27 cellular contexts compared by ENCODE assay signal in genomic region chr10:82574081-82574480, GRCh38.
"Had no signal": no experiment of that assay in that cellular context is flagged by ENCODE, and none has a peak within 500 bp of the region (broad histone marks: within the 10 kb centered on the region; RNA-seq: fewer than 3 reads in every experiment).

No MANE protein-coding gene starts in this region.

- H3K27me3 Mint-ChIP-seq: dendritic cell treated with granulocyte-macrophage colony-stimulating factor and Interleukin-4, amounts not matched to agents 40 ng/mL and 50 ng/mL, for 4 days; effector memory CD8-positive, alpha-beta T cell had no signal

- H3K36me3 ChIP-seq: colonic mucosa, esophagus squamous epithelium, gastrocnemius medialis, heart right ventricle, left lung, lower lobe of right lung had no signal

- H3K4me1 Mint-ChIP-seq: mesothelial cell of epicardium had no signal

- FAIRE-seq: endometrium, islet of Langerhans, keratinocyte had no signal

- H3K4me1 ChIP-seq: colonic mucosa, esophagus squamous epithelium, gastrocnemius medialis, heart right ventricle, left lung, lower lobe of right lung had no signal

- H3K9me3 Mint-ChIP-seq: dendritic cell treated with granulocyte-macrophage colony-stimulating factor and Interleukin-4, amounts not matched to agents 40 ng/mL and 50 ng/mL, for 4 days; endodermal cell; mesothelial cell of epicardium had no signal

- H3K4me3 Mint-ChIP-seq: dendritic cell treated with granulocyte-macrophage colony-stimulating factor and Interleukin-4, amounts not matched to agents 40 ng/mL and 50 ng/mL, for 4 days; effector memory CD8-positive, alpha-beta T cell; endodermal cell; mesothelial cell of epicardium had no signal

- ATAC-seq: effector memory CD8-positive, alpha-beta T cell; esophagus mucosa; gastrocnemius medialis; heart right ventricle; left cardiac atrium; left lung; left ventricle myocardium superior; lower lobe of right lung; mucosa of descending colon had no signal

- H3K4me3 ChIP-seq: colonic mucosa, esophagus squamous epithelium, gastrocnemius medialis, heart right ventricle, left lung, lower lobe of right lung, mucosa of descending colon had no signal

- H3K36me3 Mint-ChIP-seq: mesothelial cell of epicardium had no signal

- H3K27ac ChIP-seq: colonic mucosa, epithelial cell of prostate, esophagus squamous epithelium, gastrocnemius medialis, heart right ventricle, left lung, lower lobe of right lung had no signal

- H3K27ac Mint-ChIP-seq: dendritic cell treated with granulocyte-macrophage colony-stimulating factor and Interleukin-4, amounts not matched to agents 40 ng/mL and 50 ng/mL, for 4 days; effector memory CD8-positive, alpha-beta T cell; endodermal cell; mesothelial cell of epicardium had no signal

- H3K27me3 ChIP-seq: colonic mucosa, esophagus squamous epithelium, gastrocnemius medialis, heart right ventricle, left lung had no signal

- H3K9me3 ChIP-seq: colonic mucosa, esophagus squamous epithelium, gastrocnemius medialis, heart right ventricle, left lung, lower lobe of right lung, mucosa of descending colon had no signal

- DNase-seq: colonic mucosa; cortex of kidney; effector CD8-positive, alpha-beta T cell; effector memory CD8-positive, alpha-beta T cell; endodermal cell; erythroblast; esophagus squamous epithelium; foreskin fibroblast; foreskin melanocyte; gastrocnemius medialis; glutamatergic neuron; head of caudate nucleus; heart right ventricle; hippocampal formation; left cardiac atrium; left lung; left ventricle myocardium superior; lower lobe of right lung; mesenchymal stem cell; mucosa of descending colon had no signal
